Comparison of ENCODE assay signal across 9 cellular contexts in the genomic region with DNA sequence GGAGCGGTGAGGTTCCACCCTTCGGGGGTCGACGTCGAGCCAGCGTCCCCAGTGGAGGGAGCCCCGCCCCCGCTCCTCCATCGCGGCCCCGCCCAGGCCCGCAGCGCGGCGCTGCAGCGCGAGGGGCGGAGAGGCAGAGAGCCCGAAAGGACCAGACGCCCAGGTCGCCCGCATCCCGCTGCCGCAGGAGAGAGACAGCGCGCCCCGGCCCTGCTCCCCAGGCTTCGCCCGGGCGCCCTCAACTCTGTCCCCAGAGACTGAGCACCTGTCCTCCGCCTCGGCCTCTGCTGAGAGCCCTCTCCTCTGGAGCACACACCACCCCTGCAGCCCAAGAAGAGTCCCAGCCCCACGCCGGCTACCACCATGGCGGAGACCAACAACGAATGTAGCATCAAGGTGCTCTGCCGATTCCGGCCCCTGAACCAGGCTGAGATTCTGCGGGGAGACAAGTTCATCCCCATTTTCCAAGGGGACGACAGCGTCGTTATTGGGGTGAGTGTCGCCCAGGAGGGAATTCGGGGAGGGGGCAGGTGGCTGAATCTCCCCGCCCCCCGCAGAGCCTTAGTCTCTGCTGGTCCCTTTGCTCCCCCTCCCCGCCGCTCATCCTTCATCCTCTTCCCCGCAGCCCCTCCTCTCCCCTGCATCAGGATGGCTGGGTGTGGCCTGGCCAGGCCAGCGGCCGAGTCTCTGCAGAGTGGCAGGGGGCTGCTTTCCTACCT. TPM values are rescaled to one million over a fixed set of nuclear protein-coding genes. Genes with fewer than 3 reads are reported as not detected.
DNase-seq lines count a peak whose midpoint lies in the region; ATAC-seq lines count a peak whose summit lies in the region.
"Had no signal": no experiment of that assay in that cellular context is flagged by ENCODE, and none has a peak within 500 bp of the region (broad histone marks: within the 10 kb centered on the region; RNA-seq: fewer than 3 reads in every experiment).

A gene (plus strand): TSS at position 136 of the 719 bp plus-strand sequence. CDS start 228 bp downstream, at position 364.

- H3K4me3 Mint-ChIP-seq in activated naive CD4-positive, alpha-beta T cell treated with anti-CD3 and anti-CD28 coated beads for 36 hours, result peak within 1 kb of the TSS; percentile 72

- H3K27me3 Mint-ChIP-seq in activated naive CD4-positive, alpha-beta T cell treated with anti-CD3 and anti-CD28 coated beads for 36 hours (ENCODE audit: low read depth), result no peaks in the 10 kb centered on the region

- H3K9me3 ChIP-seq in right cardiac atrium (ENCODE audit: control insufficient read depth, low read length), result no peaks in the 10 kb centered on the region

- no peak within 1 kb of the TSS for H3K27ac Mint-ChIP-seq in activated naive CD4-positive, alpha-beta T cell treated with anti-CD3 and anti-CD28 coated beads for 36 hours

- H3K27me3 ChIP-seq in right cardiac atrium (ENCODE audit: control insufficient read depth, insufficient read depth), result no peaks in the 10 kb centered on the region

- peaks cover 7% of the 10 kb centered on the region for H3K4me1 ChIP-seq in right cardiac atrium (ENCODE audit: control insufficient read depth, insufficient read depth, low read length)

- CTCF ChIA-PET in activated naive CD4-positive, alpha-beta T cell treated with anti-CD3 and anti-CD28 coated beads for 36 hours (lab: Charles Lee), result no interaction called here

- DNase-seq in NCI-H526 (lab: John Stamatoyannopoulos, UW) (peak; percentile 25 to 78), NCI-H526 treated with DMSO at 0.1 percent for 48 hours (lab: John Stamatoyannopoulos, UW) (no peak), OCI-M1 (lab: John Stamatoyannopoulos, UW) (peak; percentile 62), right cardiac atrium (peak in 2 of 3 donors; percentile 61 to 62), skeletal muscle cell (ENCODE audit: low read depth) (no peak), SKM-1 treated with dmso at 0.1 percent for 144 hours (lab: John Stamatoyannopoulos, UW; ENCODE audit: unreplicated experiment) (no peak)
- peak; percentile 63 for DNase-seq in activated naive CD4-positive, alpha-beta T cell treated with anti-CD3 and anti-CD28 coated beads for 36 hours

- H3K9me3 Mint-ChIP-seq in activated naive CD4-positive, alpha-beta T cell treated with anti-CD3 and anti-CD28 coated beads for 36 hours, result no peaks in the 10 kb centered on the region

- ATAC-seq in right cardiac atrium (no peak), HG03039 (IDR thresholded peaks at IDR 0.05; ENCODE audit: unreplicated experiment) (no peak)

- H3K27ac ChIP-seq in right cardiac atrium (ENCODE audit: low read length), result no peak within 1 kb of the TSS

- peaks cover 36% of the 10 kb centered on the region for H3K4me1 Mint-ChIP-seq in activated naive CD4-positive, alpha-beta T cell treated with anti-CD3 and anti-CD28 coated beads for 36 hours (ENCODE audit: low read depth)

- H3K36me3 Mint-ChIP-seq in activated naive CD4-positive, alpha-beta T cell treated with anti-CD3 and anti-CD28 coated beads for 36 hours (ENCODE audit: low read depth), result no peaks in the 10 kb centered on the region

- intact Hi-C loops in activated naive CD4-positive, alpha-beta T cell treated with anti-CD3 and anti-CD28 coated beads for 36 hours (cut with micrococcal nuclease), result loop anchor here (10.0 kb wide), 1 partner anchor 345 kb away; no protein-coding TSS in a partner anchor
- intact Hi-C loops in right cardiac atrium (cut with DNase I), result no loop called here

- 4% methylated on average over 51 of the region's 51 CpGs for WGBS in right cardiac atrium

- H3K4me3 ChIP-seq in right cardiac atrium (ENCODE audit: low read length), result peak within 1 kb of the TSS; percentile 47
- H3K4me3 ChIP-seq in skeletal muscle cell (ENCODE audit: low read depth, low read length), result peak within 1 kb of the TSS; percentile 27

RNA-seq across cellular contexts. Expression of the gene that starts here (rescaled TPM):
- under 1 TPM; 0.60 to 0.86 TPM for total RNA-seq in activated naive CD4-positive, alpha-beta T cell treated with anti-CD3 and anti-CD28 coated beads for 36 hours
- under 1 TPM; 0.09 to 0.31 (median 0.20) TPM for total RNA-seq in right cardiac atrium
- polyA plus RNA-seq in right cardiac atrium, result 0.20 TPM
- total RNA-seq: myocyte had no signal

Comparison
In these comparisons a context has a peak if more than half of its experiments do, and no peak if none do; other contexts are left out.
1. DNase-seq: peak in NCI-H526 (2 of 2) and OCI-M1 (single experiment); none in NCI-H526 treated with DMSO at 0.1 percent for 48 hours (single experiment), skeletal muscle cell (single experiment) and SKM-1 treated with dmso at 0.1 percent for 144 hours (single experiment).
2. Peak in DNase-seq in activated naive CD4-positive, alpha-beta T cell treated with anti-CD3 and anti-CD28 coated beads for 36 hours; RNA of the gene not detected or under 1 TPM.
3. Peak in DNase-seq and H3K4me3 ChIP-seq in right cardiac atrium; RNA of the gene not detected or under 1 TPM.